11 cellular contexts compared by ENCODE assay signal in genomic region chr22:42077486-42078125, GRCh38. TPM values are rescaled to one million over a fixed set of nuclear protein-coding genes. Genes with fewer than 3 reads are reported as not detected.
DNase-seq lines count a peak whose midpoint lies in the region; ATAC-seq and TF ChIP-seq lines count a peak whose summit lies in the region.
"Had no signal": no experiment of that assay in that cellular context is flagged by ENCODE, and none has a peak within 500 bp of the region (broad histone marks: within the 10 kb centered on the region; RNA-seq: fewer than 3 reads in every experiment).

No MANE protein-coding gene starts in this region.

- no peak overlapping the region for H3K4me2 ChIP-seq in mammary epithelial cell (ENCODE audit: insufficient read depth, low read depth, low read length)
- H3K4me2 ChIP-seq in neural progenitor cell: no peak overlapping the region
- H3K4me2 ChIP-seq: SK-N-SH had no signal

- dilution Hi-C loops in mammary epithelial cell (cut with HindIII; ENCODE audit: low sequenced_read_pairs): no loop called here

- H3K36me3 ChIP-seq in mammary epithelial cell (ENCODE audit: insufficient read depth, low read length): no peaks in the 10 kb centered on the region
- no peaks in the 10 kb centered on the region for H3K36me3 ChIP-seq in neural progenitor cell
- H3K36me3 ChIP-seq in uterus: no peaks in the 10 kb centered on the region

- no peak for ATAC-seq in GM21381 (IDR thresholded peaks at IDR 0.05; ENCODE audit: unreplicated experiment)
- ATAC-seq: esophagus mucosa had no signal

- no peaks in the 10 kb centered on the region for H4K20me1 ChIP-seq in mammary epithelial cell (ENCODE audit: insufficient read depth, low read length)
- H4K20me1 ChIP-seq in neural progenitor cell (ENCODE audit: low read depth): no peaks in the 10 kb centered on the region

- H2AFZ ChIP-seq in mammary epithelial cell (ENCODE audit: low read depth, low read length): no peak overlapping the region
- no peak overlapping the region for H2AFZ ChIP-seq in neural progenitor cell (replicated peaks)

- H3K36me3 Mint-ChIP-seq in MCF 10A (ENCODE audit: insufficient read depth, unreplicated experiment) (peaks cover 13% of the 10 kb centered on the region), neural progenitor cell (peaks cover 5% of the 10 kb centered on the region)

- WGBS in mammary epithelial cell (ENCODE audit: low coverage, missing lambda C conversion rate): 67% methylated on average over 11 of the region's 21 CpGs

- peaks cover 8% of the 10 kb centered on the region for H3F3A ChIP-seq in neural progenitor cell (ENCODE audit: low read depth)

- H3K9me3 Mint-ChIP-seq in MCF 10A (ENCODE audit: unreplicated experiment): no peaks in the 10 kb centered on the region
- peaks cover 3% of the 10 kb centered on the region for H3K9me3 Mint-ChIP-seq in neural progenitor cell

- peak overlapping the region; percentile 31 for H3K4me3 Mint-ChIP-seq in MCF 10A (ENCODE audit: unreplicated experiment)
- peak overlapping the region; percentile 50 for H3K4me3 Mint-ChIP-seq in neural progenitor cell

- intact Hi-C loops in MCF 10A (cut with micrococcal nuclease): no loop called here
- intact Hi-C loops in mammary epithelial cell (cut with micrococcal nuclease): no loop called here
- intact Hi-C loops in uterus (cut with DNase I; ENCODE audit: low total_unique reads): no loop called here

- H3K4me3 ChIP-seq in mammary epithelial cell (replicated peaks in 1 of 3; ENCODE audit: insufficient read depth in 1 of 3, low read depth in 2 of 3, low read length in 3 of 3): no peak overlapping the region
- H3K4me3 ChIP-seq in coronary artery: no peak overlapping the region
- no peak overlapping the region for H3K4me3 ChIP-seq in neural progenitor cell
- no peak overlapping the region for H3K4me3 ChIP-seq in uterus

- H3K27me3 Mint-ChIP-seq in MCF 10A (ENCODE audit: insufficient read depth, unreplicated experiment) (no peaks in the 10 kb centered on the region), neural progenitor cell (ENCODE audit: insufficient read depth, low read depth) (peaks cover 14% of the 10 kb centered on the region)

- POLR2A ChIA-PET in MCF 10A (lab: Yijun Ruan, JAX): interaction anchor here (1.3 to 4.1 kb wide), 3 partner anchors 7 to 131 kb away, joined by 3 to 142 read pairs (median 39); partner anchors contain the start of genes CENPM, NAGA and NDUFA6

- CTCF ChIA-PET in MCF 10A (lab: Yijun Ruan, JAX): interaction anchor here (0.7 kb wide), 1 partner anchor 231 kb away, joined by 3 read pairs; no protein-coding TSS in a partner anchor
- CTCF ChIA-PET in mammary epithelial cell (lab: Charles Lee; ENCODE audit: low non-redundant PET): no interaction called here

- H3K9me3 ChIP-seq in mammary epithelial cell (replicated peaks; ENCODE audit: insufficient read depth, low read length): no peaks in the 10 kb centered on the region
- no peaks in the 10 kb centered on the region for H3K9me3 ChIP-seq in neural progenitor cell (ENCODE audit: low read depth)
- H3K9me3 ChIP-seq in uterus: no peaks in the 10 kb centered on the region
- H3K9me3 ChIP-seq: SK-N-SH had no signal

- H3K9ac ChIP-seq in mammary epithelial cell (ENCODE audit: insufficient read depth, low read length) (no peak overlapping the region), neural progenitor cell (no peak overlapping the region)
- H3K9ac ChIP-seq: SK-N-SH had no signal

- H3K27me3 ChIP-seq in mammary epithelial cell (ENCODE audit: insufficient read depth, low read length) (no peaks in the 10 kb centered on the region), neural progenitor cell (peaks cover 14% of the 10 kb centered on the region), uterus (no peaks in the 10 kb centered on the region)

- TF ChIP-seq CTCF in MCF 10A (IDR thresholded peaks at IDR 0.05; ENCODE audit: unreplicated experiment) (no peak), mammary epithelial cell (conservative IDR thresholded peaks at IDR 0.05 in 1 of 2, IDR thresholded peaks at IDR 0.05 in 1 of 2; ENCODE audit: extremely low read depth in 1 of 2, insufficient read depth in 1 of 2, low read depth in 1 of 2, low read length in 2 of 2) (no peak), coronary artery (IDR thresholded peaks at IDR 0.05) (no peak), neural progenitor cell (IDR thresholded peaks at IDR 0.05) (no peak), uterus (IDR thresholded peaks at IDR 0.05) (no peak)

- BruUV-seq in MCF 10A (replicated peaks; lab: Mats Ljungman, UMichigan) (no TSS peak), mammary epithelial cell (replicated peaks; lab: Mats Ljungman, UMichigan) (no TSS peak)

- in situ Hi-C loops in mammary epithelial cell (cut with MboI; ENCODE audit: low sequenced_read_pairs in 2 of 2): no loop called here

- no peak overlapping the region for H3K27ac ChIP-seq in mammary epithelial cell (ENCODE audit: insufficient read depth, low read depth, low read length)
- H3K27ac ChIP-seq in coronary artery: peak overlapping the region; percentile 95 to 98
- H3K27ac ChIP-seq in neural progenitor cell: no peak overlapping the region
- peak overlapping the region; percentile 98 to 99 for H3K27ac ChIP-seq in uterus

- TF ChIP-seq POLR2A in uterus (IDR thresholded peaks at IDR 0.05): no peak

- H3K4me1 Mint-ChIP-seq in MCF 10A (ENCODE audit: insufficient read depth, unreplicated experiment): no peaks in the 10 kb centered on the region
- H3K4me1 Mint-ChIP-seq in neural progenitor cell: peaks cover 25% of the 10 kb centered on the region

- H3K27ac Mint-ChIP-seq in MCF 10A (ENCODE audit: low read depth, unreplicated experiment) (no peak overlapping the region), neural progenitor cell (no peak overlapping the region)

- peaks cover 20% of the 10 kb centered on the region for H3K4me1 ChIP-seq in mammary epithelial cell (ENCODE audit: insufficient read depth, low read length)
- no peaks in the 10 kb centered on the region for H3K4me1 ChIP-seq in neural progenitor cell
- H3K4me1 ChIP-seq in uterus: peaks cover 11 to 19% of the 10 kb centered on the region in 2 donors

- H3K79me2 ChIP-seq in mammary epithelial cell (ENCODE audit: insufficient read depth, low read length) (peaks cover 17% of the 10 kb centered on the region), neural progenitor cell (ENCODE audit: low read depth) (peaks cover 15% of the 10 kb centered on the region)

- DNase-seq in MCF 10A (ENCODE audit: unreplicated experiment) (no peak), mammary epithelial cell (no peak), coronary artery (ENCODE audit: low spot score) (peak; percentile 76), neural progenitor cell (ENCODE audit: low spot score) (no peak), uterus (no peak), SW480 (ENCODE audit: low spot score) (no peak)
- DNase-seq in activated effector memory CD4-positive, alpha-beta T cell treated with anti-CD3 and anti-CD28 coated beads, Interleukin-2, amount 50 U/mL, for 16 hours: no peak
- DNase-seq: NCI-H69, SK-N-SH had no signal

RNA-seq across cellular contexts. Expression of gene SMDT1, which starts 1.9 kb away (rescaled TPM):
- total RNA-seq in MCF 10A (2022) (76.9 and 96.7 TPM in 2 replicates), mammary epithelial cell (10 to 100 TPM in 1 of 2 donors, 1 to 10 TPM in 1; 2.7 to 47.1 TPM), neural progenitor cell (ENCODE audit: low replicate concordance) (2.9 and 6.3 TPM in 2 replicates), uterus (10 to 100 TPM in 3 of 4 donors, 1 to 10 TPM in 1; 8.3 to 98.0 (median 33.2) TPM)
- polyA plus RNA-seq in mammary epithelial cell: 35.9 TPM
- 21.2 TPM for polyA minus RNA-seq in mammary epithelial cell

RNA-seq across cellular contexts. Expression of gene PHETA2, which starts 3.6 kb away (rescaled TPM):
- total RNA-seq in MCF 10A (2022): 0.27 TPM in 1 of 2 replicates, not detected in the other
- total RNA-seq in mammary epithelial cell: 1 to 10 TPM in 1 of 2 donors, under 1 TPM in 1; 0.71 to 4.3 TPM
- 1.3 TPM for polyA plus RNA-seq in mammary epithelial cell
- 3.8 TPM for polyA minus RNA-seq in mammary epithelial cell
- total RNA-seq in neural progenitor cell (ENCODE audit: low replicate concordance): 0.79 and 2.3 TPM in 2 replicates
- 10 to 100 TPM; 16.8 to 39.7 (median 18.7) TPM for total RNA-seq in uterus

RNA-seq across cellular contexts. Expression of gene NAGA, which starts 7.0 kb away (rescaled TPM):
- total RNA-seq in MCF 10A (2022) (8.0 and 9.1 TPM in 2 replicates), mammary epithelial cell (10 to 100 TPM; 15.8 to 23.5 TPM), neural progenitor cell (ENCODE audit: low replicate concordance) (14.9 and 29.1 TPM in 2 replicates), uterus (10 to 100 TPM in 3 of 4 donors, 1 to 10 TPM in 1; 9.5 to 44.0 (median 28.8) TPM)
- polyA plus RNA-seq in mammary epithelial cell: 22.1 TPM
- polyA minus RNA-seq in mammary epithelial cell: 44.7 TPM

RNA-seq across cellular contexts. Expression of gene NDUFA6, which starts 13.0 kb away (rescaled TPM):
- total RNA-seq in MCF 10A (2022): 74.9 and 80.4 TPM in 2 replicates
- 10 to 100 TPM; 32.2 to 98.7 TPM for total RNA-seq in mammary epithelial cell
- polyA plus RNA-seq in mammary epithelial cell: 57.6 TPM
- 32.3 TPM for polyA minus RNA-seq in mammary epithelial cell
- 100 and 132 TPM in 2 replicates for total RNA-seq in neural progenitor cell (ENCODE audit: low replicate concordance)
- 100 to 1,000 TPM in 1 of 4 donors, 10 to 100 TPM in 3; 36.5 to 116 (median 46.0) TPM for total RNA-seq in uterus

RNA-seq across cellular contexts. Expression of gene CYP2D6, which starts 53.0 kb away (rescaled TPM):
- total RNA-seq in MCF 10A (2022) (2.0 and 3.5 TPM in 2 replicates), mammary epithelial cell (1 to 10 TPM; 1.0 to 2.7 TPM), neural progenitor cell (ENCODE audit: low replicate concordance) (0.24 and 1.5 TPM in 2 replicates), uterus (1 to 10 TPM in 1 of 4 donors, under 1 TPM in 1, not detected in 2; 0.62 to 2.0 TPM)
- 0.32 TPM for polyA plus RNA-seq in mammary epithelial cell
- polyA minus RNA-seq in mammary epithelial cell: not detected

Comparison
In these comparisons a context has a peak if more than half of its experiments do, and no peak if none do; other contexts are left out.
1. H3K27ac ChIP-seq: peak in coronary artery (2 of 2) and uterus (2 of 2); none in mammary epithelial cell (single experiment) and neural progenitor cell (single experiment).